ENCODE assay signal across 8 cellular contexts in genomic region chr22:45096256-45096907, GRCh38.
DNase-seq lines count a peak whose midpoint lies in the region; ATAC-seq and TF ChIP-seq lines count a peak whose summit lies in the region.

No MANE protein-coding gene starts in this region.

- no peak overlapping the region for H3K4me2 ChIP-seq in H9 (ENCODE audit: insufficient read depth, insufficient read length, low read length)
- H3K4me2 ChIP-seq in fibroblast of lung (ENCODE audit: extremely low read depth, insufficient read depth, low read length), result no peak overlapping the region

- H3K4me3 ChIP-seq in fibroblast of lung (replicated peaks in 1 of 4; ENCODE audit: control extremely low read depth in 1 of 4, insufficient read depth in 1 of 4, low read depth in 3 of 4, low read length in 4 of 4) (no peak overlapping the region), upper lobe of right lung (no peak overlapping the region)

- no peak overlapping the region for H3K4ac ChIP-seq in H9 (ENCODE audit: low read depth, low read length)

- H3K9me3 ChIP-seq in H9 (ENCODE audit: control insufficient read depth, low read depth, low read length), result no peaks in the 10 kb centered on the region
- H3K9me3 ChIP-seq in fibroblast of lung (ENCODE audit: control insufficient read depth, insufficient read depth, low read depth, low read length), result no peaks in the 10 kb centered on the region
- no peaks in the 10 kb centered on the region for H3K9me3 ChIP-seq in upper lobe of right lung

- ATAC-seq in upper lobe of right lung (peak; percentile 90), GM18511 (IDR thresholded peaks at IDR 0.05; ENCODE audit: unreplicated experiment) (no peak)

- H2AK5ac ChIP-seq in H9 (ENCODE audit: insufficient read length, low read length), result no peak overlapping the region

- H3K27ac ChIP-seq in C4-2B, result no peak overlapping the region
- no peak overlapping the region for H3K27ac ChIP-seq in H9 (ENCODE audit: insufficient read length, low read depth, low read length)
- H3K27ac ChIP-seq in fibroblast of lung (ENCODE audit: insufficient read depth, low read length), result no peak overlapping the region
- H3K27ac ChIP-seq in upper lobe of right lung, result no peak overlapping the region

- H3K14ac ChIP-seq in H9 (ENCODE audit: insufficient read depth, low read length), result no peak overlapping the region

- H3T11ph ChIP-seq in H9 (ENCODE audit: low read length), result no peak overlapping the region

- H3K79me2 ChIP-seq in H9 (ENCODE audit: insufficient read depth, low read length) (no peaks in the 10 kb centered on the region), fibroblast of lung (ENCODE audit: control insufficient read depth, insufficient read depth, low read length) (no peaks in the 10 kb centered on the region)

- WGBS in H9 (ENCODE audit: extremely low coverage, insufficient read length, low lambda C conversion rate), result no CpG with 5 or more reads among the region's 7 CpGs

- H3K9me3 Mint-ChIP-seq in H9 (peaks cover 0 to 5% of the 10 kb centered on the region in 2 experiments; a peak in 1 of 5 replicates), nephron progenitor cell (no peaks in the 10 kb centered on the region)

- no peak overlapping the region for H3K23ac ChIP-seq in H9 (ENCODE audit: insufficient read length, low read depth, low read length)

- no peak overlapping the region for H4K91ac ChIP-seq in H9 (ENCODE audit: insufficient read length, low read depth, low read length)

- H2BK120ac ChIP-seq in H9 (ENCODE audit: low read depth, low read length, poor library complexity, severe bottlenecking), result no peak overlapping the region

- H2BK12ac ChIP-seq in H9 (ENCODE audit: insufficient read length, low read depth, low read length), result no peak overlapping the region

- H3K4me1 ChIP-seq in H9 (ENCODE audit: insufficient read depth, low read length) (no peaks in the 10 kb centered on the region), fibroblast of lung (ENCODE audit: control insufficient read depth, extremely low read depth, insufficient read depth, low read length) (no peaks in the 10 kb centered on the region), upper lobe of right lung (no peaks in the 10 kb centered on the region)

- H3K4me1 Mint-ChIP-seq in H9 (peaks cover 12 to 20% of the 10 kb centered on the region in 2 experiments), nephron progenitor cell (peaks cover 6% of the 10 kb centered on the region)

- no peaks in the 10 kb centered on the region for H3K36me3 ChIP-seq in fibroblast of lung (ENCODE audit: control insufficient read depth, insufficient read depth, low read length)
- H3K36me3 ChIP-seq in upper lobe of right lung, result no peaks in the 10 kb centered on the region

- no peak overlapping the region for H3K56ac ChIP-seq in H9 (ENCODE audit: insufficient read length, low read depth, low read length)

- no peaks in the 10 kb centered on the region for H3K36me3 Mint-ChIP-seq in H9 (ENCODE audit: insufficient read depth in 1 of 3, low read depth in 3 of 3)
- no peaks in the 10 kb centered on the region for H3K36me3 Mint-ChIP-seq in nephron progenitor cell (ENCODE audit: low read depth)

- H3K23me2 ChIP-seq in H9 (ENCODE audit: insufficient read length, low read depth, low read length, poor library complexity, severe bottlenecking), result no peaks in the 10 kb centered on the region

- H3K27me3 Mint-ChIP-seq in H9 (ENCODE audit: low read depth) (peaks cover 39% of the 10 kb centered on the region), nephron progenitor cell (ENCODE audit: low read depth, poor library complexity) (peaks cover 51% of the 10 kb centered on the region)

- H3K18ac ChIP-seq in H9 (ENCODE audit: insufficient read length, low read depth, low read length), result no peak overlapping the region

- H2BK20ac ChIP-seq in H9 (ENCODE audit: low read depth, low read length, poor library complexity, severe bottlenecking), result no peak overlapping the region

- intact Hi-C loops in upper lobe of right lung (cut with DNase I), result no loop called here

- TF ChIP-seq CTCF in C4-2B (conservative IDR thresholded peaks at IDR 0.05) (peak; percentile 96), H9 (conservative IDR thresholded peaks at IDR 0.05) (peak; percentile 86), fibroblast of lung (conservative IDR thresholded peaks at IDR 0.05 in 1 of 2, IDR thresholded peaks at IDR 0.05 in 1 of 2; ENCODE audit: low read depth in 1 of 2, low read length in 2 of 2) (peak; percentile 95 to 98), nephron progenitor cell (IDR thresholded peaks at IDR 0.05) (peak; percentile 79), upper lobe of right lung (IDR thresholded peaks at IDR 0.05) (peak; percentile 75)

- H2BK5ac ChIP-seq in H9 (ENCODE audit: insufficient read length, low read length), result no peak overlapping the region

- H2BK15ac ChIP-seq in H9 (ENCODE audit: low read depth, low read length), result no peak overlapping the region

- no peak overlapping the region for H3K4me3 Mint-ChIP-seq in H9
- no peak overlapping the region for H3K4me3 Mint-ChIP-seq in nephron progenitor cell

- DNase-seq in H9 (peak; percentile 76), NCI-H82 treated with DMSO at 0.1 percent for 48 hours (lab: John Stamatoyannopoulos, UW; ENCODE audit: unreplicated experiment) (peak; percentile 24), fibroblast of lung (ENCODE audit: low read depth in 2 of 2) (peak; percentile 31 to 61), nephron progenitor cell (peak; percentile 69), upper lobe of right lung (no peak)
- DNase-seq in activated CD8-positive, alpha-beta memory T cell treated with anti-CD3 and anti-CD28 coated beads, Interleukin-2, amount 50 U/mL, for 48 hours, result peak; percentile 70

- H4K5ac ChIP-seq in H9 (ENCODE audit: insufficient read length, low read depth, low read length), result no peak overlapping the region

- H3K27me3 ChIP-seq in H9 (ENCODE audit: insufficient read depth, low read length) (no peaks in the 10 kb centered on the region), fibroblast of lung (ENCODE audit: control insufficient read depth, insufficient read depth, low read length) (peaks cover 15% of the 10 kb centered on the region), upper lobe of right lung (peaks cover 7% of the 10 kb centered on the region)

- H2AFZ ChIP-seq in H9 (ENCODE audit: low read length) (no peak overlapping the region), fibroblast of lung (ENCODE audit: low read length) (no peak overlapping the region)

- H4K20me1 ChIP-seq in H9 (ENCODE audit: control insufficient read depth, insufficient read depth, insufficient read length) (no peaks in the 10 kb centered on the region), fibroblast of lung (ENCODE audit: control insufficient read depth, extremely low read depth, insufficient read depth, low read length) (no peaks in the 10 kb centered on the region)

- H3K79me1 ChIP-seq in H9 (ENCODE audit: insufficient read depth, low read depth, low read length, poor library complexity, severe bottlenecking), result no peaks in the 10 kb centered on the region

- H3K27ac Mint-ChIP-seq in H9 (no peak overlapping the region), nephron progenitor cell (no peak overlapping the region)

- H3K9ac ChIP-seq in H9 (ENCODE audit: extremely low read depth, insufficient read length, low read length) (no peak overlapping the region), fibroblast of lung (ENCODE audit: insufficient read depth, low read length) (no peak overlapping the region)

- H4K8ac ChIP-seq in H9 (replicated peaks; ENCODE audit: insufficient read length, low read depth, low read length), result no peak overlapping the region
